Comparison of ENCODE assay signal across 8 cellular contexts in the genomic region with DNA sequence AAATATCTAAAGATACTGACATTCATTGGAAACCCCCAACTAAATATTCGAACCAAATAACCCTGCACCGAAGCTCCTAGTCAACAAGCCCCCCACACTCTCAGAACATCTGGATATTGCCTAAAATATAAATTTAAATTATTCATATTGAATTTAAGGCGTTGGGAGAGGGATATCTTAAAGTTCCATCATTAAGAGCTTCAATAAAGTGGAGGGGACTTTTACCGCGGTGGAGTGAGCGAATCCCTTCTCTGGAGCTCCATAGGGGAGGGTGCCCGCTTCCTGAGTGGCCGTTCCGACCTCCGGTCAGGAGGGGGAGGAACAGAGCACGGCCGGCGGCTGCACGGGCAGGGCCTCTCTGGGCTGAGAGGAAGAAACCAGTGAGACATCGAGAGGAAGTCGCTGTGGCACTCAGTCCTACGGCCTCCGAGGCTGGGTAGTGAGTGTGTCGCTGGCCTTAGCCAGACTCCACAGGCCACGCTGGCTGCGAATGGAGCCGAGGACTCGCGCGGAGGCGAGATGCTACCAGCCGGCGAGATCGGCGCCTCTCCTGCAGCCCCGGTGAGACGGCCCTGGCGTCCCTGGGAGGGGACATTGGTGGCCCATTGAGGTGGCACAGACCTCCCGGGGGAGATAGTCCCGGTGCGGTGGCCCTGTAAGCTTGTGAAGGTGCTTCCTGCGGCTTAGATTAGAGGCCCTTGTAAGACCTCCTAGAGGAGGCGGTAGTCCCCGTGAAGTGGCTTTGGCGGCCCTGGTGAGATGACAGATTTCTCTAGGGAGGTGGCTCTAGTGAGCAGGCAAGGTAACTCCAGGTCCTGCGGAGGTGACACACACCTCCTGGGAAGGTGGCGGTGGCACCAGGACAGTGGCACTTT. TPM values are rescaled to one million over a fixed set of nuclear protein-coding genes. Genes with fewer than 3 reads are reported as not detected.
DNase-seq lines count a peak whose midpoint lies in the region; ATAC-seq and TF ChIP-seq lines count a peak whose summit lies in the region.

A gene (plus strand): TSS at position 405 of the 875 bp plus-strand sequence. CDS start 115 bp downstream, at position 520.

- 1 to 2% methylated on average over 42 of the region's 42 CpGs for WGBS in esophagus, 2 donors

- peak; percentile 94 for ATAC-seq in GM21619 (IDR thresholded peaks at IDR 0.05; ENCODE audit: unreplicated experiment)

- peak within 1 kb of the TSS; percentile 82 to 94 for H3K27ac ChIP-seq in esophagus (ENCODE audit: low read depth in 2 of 2, low read length in 1 of 2)

- H3K4me1 Mint-ChIP-seq in activated T-cell treated with anti-CD3 and anti-CD28 coated beads, Interleukin-2, amount 50 U/mL, for 24 hours (ENCODE audit: low read depth): peaks cover 27% of the 10 kb centered on the region

- no peaks in the 10 kb centered on the region for H3K27me3 ChIP-seq in esophagus (ENCODE audit: control insufficient read depth in 1 of 2, insufficient read depth in 2 of 2, low read length in 2 of 2)

- peaks cover 0 to 2% of the 10 kb centered on the region in 2 donors for H3K36me3 ChIP-seq in esophagus (ENCODE audit: control insufficient read depth in 2 of 2, insufficient read depth in 2 of 2, low read length in 1 of 2)

- no peaks in the 10 kb centered on the region for H3K4me1 ChIP-seq in esophagus (ENCODE audit: control insufficient read depth in 2 of 2, insufficient read depth in 2 of 2, low read length in 1 of 2)

- no peaks in the 10 kb centered on the region for H3K27me3 Mint-ChIP-seq in activated T-cell treated with anti-CD3 and anti-CD28 coated beads, Interleukin-2, amount 50 U/mL, for 24 hours

- H3K9me3 ChIP-seq in esophagus (ENCODE audit: control insufficient read depth in 2 of 2, insufficient read depth in 1 of 2, low read depth in 1 of 2, low read length in 1 of 2): no peaks in the 10 kb centered on the region

- H3K27ac Mint-ChIP-seq in activated T-cell treated with anti-CD3 and anti-CD28 coated beads, Interleukin-2, amount 50 U/mL, for 24 hours: peak within 1 kb of the TSS; percentile 91

- H3K9me3 Mint-ChIP-seq in activated T-cell treated with anti-CD3 and anti-CD28 coated beads, Interleukin-2, amount 50 U/mL, for 24 hours: no peaks in the 10 kb centered on the region

- H3K4me3 Mint-ChIP-seq in activated T-cell treated with anti-CD3 and anti-CD28 coated beads, Interleukin-2, amount 50 U/mL, for 24 hours: peak within 1 kb of the TSS; percentile 98

- DNase-seq in DMS79 (lab: John Stamatoyannopoulos, UW): peak; percentile 78
- peak; percentile 85 for DNase-seq in Jurkat, Clone E6-1 (ENCODE audit: low read depth, low spot score)
- peak; percentile 94 for DNase-seq in activated T-cell treated with anti-CD3 and anti-CD28 coated beads, Interleukin-2, amount 50 U/mL, for 24 hours
- DNase-seq in myocyte (ENCODE audit: low read depth): peak; percentile 94
- peak; percentile 82 to 84 for DNase-seq in stimulated activated CD8-positive, alpha-beta memory T cell treated with anti-CD3 and anti-CD28 coated beads, Interleukin-7, amount 100 ng/mL, for 48 hours (ENCODE audit: extremely low read depth in 1 of 2, low read depth in 1 of 2)

- peaks cover 50% of the 10 kb centered on the region for H3K36me3 Mint-ChIP-seq in activated T-cell treated with anti-CD3 and anti-CD28 coated beads, Interleukin-2, amount 50 U/mL, for 24 hours (ENCODE audit: low read depth)

- peak within 1 kb of the TSS; percentile 91 for H3K4me3 ChIP-seq in Jurkat, Clone E6-1 (ENCODE audit: low read length)
- peak within 1 kb of the TSS; percentile 73 to 97 for H3K4me3 ChIP-seq in esophagus (ENCODE audit: low read depth in 1 of 2, low read length in 2 of 2)

TF ChIP-seq in PFSK-1, 5 proteins besides CTCF, POLR2A, EP300 and RAD21:
- TF ChIP-seq TAF1 (IDR thresholded peaks at IDR 0.05; ENCODE audit: borderline replicate concordance, insufficient read depth, low read length) (peak; percentile 96), FOXP2 (optimal IDR thresholded peaks at IDR 0.05; ENCODE audit: borderline replicate concordance, extremely low read depth, extremely low read length, insufficient read depth) (peak; percentile 81), SIN3A (IDR thresholded peaks at IDR 0.05; ENCODE audit: borderline replicate concordance, insufficient read depth, low read length) (no peak), POLR2AphosphoS5 (IDR thresholded peaks at IDR 0.05; ENCODE audit: low read depth, low read length) (peak; percentile 99)
- TF ChIP-seq, protein P1, sequence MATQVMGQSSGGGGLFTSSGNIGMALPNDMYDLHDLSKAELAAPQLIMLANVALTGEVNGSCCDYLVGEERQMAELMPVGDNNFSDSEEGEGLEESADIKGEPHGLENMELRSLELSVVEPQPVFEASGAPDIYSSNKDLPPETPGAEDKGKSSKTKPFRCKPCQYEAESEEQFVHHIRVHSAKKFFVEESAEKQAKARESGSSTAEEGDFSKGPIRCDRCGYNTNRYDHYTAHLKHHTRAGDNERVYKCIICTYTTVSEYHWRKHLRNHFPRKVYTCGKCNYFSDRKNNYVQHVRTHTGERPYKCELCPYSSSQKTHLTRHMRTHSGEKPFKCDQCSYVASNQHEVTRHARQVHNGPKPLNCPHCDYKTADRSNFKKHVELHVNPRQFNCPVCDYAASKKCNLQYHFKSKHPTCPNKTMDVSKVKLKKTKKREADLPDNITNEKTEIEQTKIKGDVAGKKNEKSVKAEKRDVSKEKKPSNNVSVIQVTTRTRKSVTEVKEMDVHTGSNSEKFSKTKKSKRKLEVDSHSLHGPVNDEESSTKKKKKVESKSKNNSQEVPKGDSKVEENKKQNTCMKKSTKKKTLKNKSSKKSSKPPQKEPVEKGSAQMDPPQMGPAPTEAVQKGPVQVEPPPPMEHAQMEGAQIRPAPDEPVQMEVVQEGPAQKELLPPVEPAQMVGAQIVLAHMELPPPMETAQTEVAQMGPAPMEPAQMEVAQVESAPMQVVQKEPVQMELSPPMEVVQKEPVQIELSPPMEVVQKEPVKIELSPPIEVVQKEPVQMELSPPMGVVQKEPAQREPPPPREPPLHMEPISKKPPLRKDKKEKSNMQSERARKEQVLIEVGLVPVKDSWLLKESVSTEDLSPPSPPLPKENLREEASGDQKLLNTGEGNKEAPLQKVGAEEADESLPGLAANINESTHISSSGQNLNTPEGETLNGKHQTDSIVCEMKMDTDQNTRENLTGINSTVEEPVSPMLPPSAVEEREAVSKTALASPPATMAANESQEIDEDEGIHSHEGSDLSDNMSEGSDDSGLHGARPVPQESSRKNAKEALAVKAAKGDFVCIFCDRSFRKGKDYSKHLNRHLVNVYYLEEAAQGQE (IDR thresholded peaks at IDR 0.05; ENCODE audit: insufficient read depth in 1 of 2, low read depth in 2 of 2, low read length in 2 of 2): no peak

RNA-seq across cellular contexts. Expression of the gene that starts here (rescaled TPM):
- 16.8 TPM for polyA plus RNA-seq in Jurkat, Clone E6-1 (2012; ENCODE audit: insufficient read depth, insufficient read length)
- polyA plus RNA-seq in PFSK-1 (2012; ENCODE audit: insufficient read length, low read depth): 19.3 TPM
- polyA plus RNA-seq in esophagus: 10 to 100 TPM; 12.1 to 15.5 TPM
- 14.6 and 19.1 TPM in 2 replicates for total RNA-seq in myocyte
- 14.6 TPM for polyA plus RNA-seq in myocyte (2012)

Comparison
In these comparisons a context has a peak if more than half of its experiments do, and no peak if none do; other contexts are left out.
1. Peak in every context shown above with its lines: DNase-seq, ATAC-seq, H3K4me3 ChIP-seq and H3K27ac ChIP-seq.